Comparison of ENCODE assay signal across 3 cellular contexts in genomic region chr7:155838312-155838711, GRCh38. TPM values are rescaled to one million over a fixed set of nuclear protein-coding genes. Genes with fewer than 3 reads are reported as not detected.
"Had no signal": no experiment of that assay in that cellular context is flagged by ENCODE, and none has a peak within 500 bp of the region (broad histone marks: within the 10 kb centered on the region; RNA-seq: fewer than 3 reads in every experiment).

No MANE protein-coding gene starts in this region.

RNA-seq across cellular contexts. Expression of gene SHH, which starts 26.0 kb away (rescaled TPM):
- total RNA-seq: M059J, Right ventricle myocardium inferior, SJCRH30 had no signal
